ENCODE assay signal across 1 cellular context in the genomic region with DNA sequence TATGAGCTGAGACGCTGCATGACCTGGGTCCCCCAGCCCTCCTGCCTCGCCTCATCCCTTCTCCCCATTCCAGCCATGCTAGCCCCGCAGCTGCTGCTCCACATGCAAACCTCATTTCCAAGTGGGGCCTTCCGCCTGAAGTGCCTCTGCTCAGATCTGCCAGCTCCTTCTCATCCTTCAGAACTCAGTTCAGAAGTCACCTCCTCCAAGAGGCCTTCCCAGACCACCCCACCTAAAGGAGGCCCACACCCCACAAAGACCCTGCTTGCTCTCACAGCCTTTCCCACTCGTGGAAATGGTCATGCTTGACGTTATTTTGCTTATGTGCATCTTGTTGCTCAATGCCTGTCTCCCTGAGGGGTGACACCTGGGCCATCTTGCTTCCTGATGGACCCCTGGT.
TF ChIP-seq lines count a peak whose summit lies in the region.

No MANE protein-coding gene starts in this region.

TF ChIP-seq in H1, 55 proteins besides CTCF, POLR2A, EP300 and RAD21:
- TF ChIP-seq, protein P1, sequence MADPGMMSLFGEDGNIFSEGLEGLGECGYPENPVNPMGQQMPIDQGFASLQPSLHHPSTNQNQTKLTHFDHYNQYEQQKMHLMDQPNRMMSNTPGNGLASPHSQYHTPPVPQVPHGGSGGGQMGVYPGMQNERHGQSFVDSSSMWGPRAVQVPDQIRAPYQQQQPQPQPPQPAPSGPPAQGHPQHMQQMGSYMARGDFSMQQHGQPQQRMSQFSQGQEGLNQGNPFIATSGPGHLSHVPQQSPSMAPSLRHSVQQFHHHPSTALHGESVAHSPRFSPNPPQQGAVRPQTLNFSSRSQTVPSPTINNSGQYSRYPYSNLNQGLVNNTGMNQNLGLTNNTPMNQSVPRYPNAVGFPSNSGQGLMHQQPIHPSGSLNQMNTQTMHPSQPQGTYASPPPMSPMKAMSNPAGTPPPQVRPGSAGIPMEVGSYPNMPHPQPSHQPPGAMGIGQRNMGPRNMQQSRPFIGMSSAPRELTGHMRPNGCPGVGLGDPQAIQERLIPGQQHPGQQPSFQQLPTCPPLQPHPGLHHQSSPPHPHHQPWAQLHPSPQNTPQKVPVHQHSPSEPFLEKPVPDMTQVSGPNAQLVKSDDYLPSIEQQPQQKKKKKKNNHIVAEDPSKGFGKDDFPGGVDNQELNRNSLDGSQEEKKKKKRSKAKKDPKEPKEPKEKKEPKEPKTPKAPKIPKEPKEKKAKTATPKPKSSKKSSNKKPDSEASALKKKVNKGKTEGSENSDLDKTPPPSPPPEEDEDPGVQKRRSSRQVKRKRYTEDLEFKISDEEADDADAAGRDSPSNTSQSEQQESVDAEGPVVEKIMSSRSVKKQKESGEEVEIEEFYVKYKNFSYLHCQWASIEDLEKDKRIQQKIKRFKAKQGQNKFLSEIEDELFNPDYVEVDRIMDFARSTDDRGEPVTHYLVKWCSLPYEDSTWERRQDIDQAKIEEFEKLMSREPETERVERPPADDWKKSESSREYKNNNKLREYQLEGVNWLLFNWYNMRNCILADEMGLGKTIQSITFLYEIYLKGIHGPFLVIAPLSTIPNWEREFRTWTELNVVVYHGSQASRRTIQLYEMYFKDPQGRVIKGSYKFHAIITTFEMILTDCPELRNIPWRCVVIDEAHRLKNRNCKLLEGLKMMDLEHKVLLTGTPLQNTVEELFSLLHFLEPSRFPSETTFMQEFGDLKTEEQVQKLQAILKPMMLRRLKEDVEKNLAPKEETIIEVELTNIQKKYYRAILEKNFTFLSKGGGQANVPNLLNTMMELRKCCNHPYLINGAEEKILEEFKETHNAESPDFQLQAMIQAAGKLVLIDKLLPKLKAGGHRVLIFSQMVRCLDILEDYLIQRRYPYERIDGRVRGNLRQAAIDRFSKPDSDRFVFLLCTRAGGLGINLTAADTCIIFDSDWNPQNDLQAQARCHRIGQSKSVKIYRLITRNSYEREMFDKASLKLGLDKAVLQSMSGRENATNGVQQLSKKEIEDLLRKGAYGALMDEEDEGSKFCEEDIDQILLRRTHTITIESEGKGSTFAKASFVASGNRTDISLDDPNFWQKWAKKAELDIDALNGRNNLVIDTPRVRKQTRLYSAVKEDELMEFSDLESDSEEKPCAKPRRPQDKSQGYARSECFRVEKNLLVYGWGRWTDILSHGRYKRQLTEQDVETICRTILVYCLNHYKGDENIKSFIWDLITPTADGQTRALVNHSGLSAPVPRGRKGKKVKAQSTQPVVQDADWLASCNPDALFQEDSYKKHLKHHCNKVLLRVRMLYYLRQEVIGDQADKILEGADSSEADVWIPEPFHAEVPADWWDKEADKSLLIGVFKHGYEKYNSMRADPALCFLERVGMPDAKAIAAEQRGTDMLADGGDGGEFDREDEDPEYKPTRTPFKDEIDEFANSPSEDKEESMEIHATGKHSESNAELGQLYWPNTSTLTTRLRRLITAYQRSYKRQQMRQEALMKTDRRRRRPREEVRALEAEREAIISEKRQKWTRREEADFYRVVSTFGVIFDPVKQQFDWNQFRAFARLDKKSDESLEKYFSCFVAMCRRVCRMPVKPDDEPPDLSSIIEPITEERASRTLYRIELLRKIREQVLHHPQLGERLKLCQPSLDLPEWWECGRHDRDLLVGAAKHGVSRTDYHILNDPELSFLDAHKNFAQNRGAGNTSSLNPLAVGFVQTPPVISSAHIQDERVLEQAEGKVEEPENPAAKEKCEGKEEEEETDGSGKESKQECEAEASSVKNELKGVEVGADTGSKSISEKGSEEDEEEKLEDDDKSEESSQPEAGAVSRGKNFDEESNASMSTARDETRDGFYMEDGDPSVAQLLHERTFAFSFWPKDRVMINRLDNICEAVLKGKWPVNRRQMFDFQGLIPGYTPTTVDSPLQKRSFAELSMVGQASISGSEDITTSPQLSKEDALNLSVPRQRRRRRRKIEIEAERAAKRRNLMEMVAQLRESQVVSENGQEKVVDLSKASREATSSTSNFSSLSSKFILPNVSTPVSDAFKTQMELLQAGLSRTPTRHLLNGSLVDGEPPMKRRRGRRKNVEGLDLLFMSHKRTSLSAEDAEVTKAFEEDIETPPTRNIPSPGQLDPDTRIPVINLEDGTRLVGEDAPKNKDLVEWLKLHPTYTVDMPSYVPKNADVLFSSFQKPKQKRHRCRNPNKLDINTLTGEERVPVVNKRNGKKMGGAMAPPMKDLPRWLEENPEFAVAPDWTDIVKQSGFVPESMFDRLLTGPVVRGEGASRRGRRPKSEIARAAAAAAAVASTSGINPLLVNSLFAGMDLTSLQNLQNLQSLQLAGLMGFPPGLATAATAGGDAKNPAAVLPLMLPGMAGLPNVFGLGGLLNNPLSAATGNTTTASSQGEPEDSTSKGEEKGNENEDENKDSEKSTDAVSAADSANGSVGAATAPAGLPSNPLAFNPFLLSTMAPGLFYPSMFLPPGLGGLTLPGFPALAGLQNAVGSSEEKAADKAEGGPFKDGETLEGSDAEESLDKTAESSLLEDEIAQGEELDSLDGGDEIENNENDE (IDR thresholded peaks at IDR 0.05; ENCODE audit: insufficient replicate concordance, low read length), result no peak
- TF ChIP-seq SIX5 (IDR thresholded peaks at IDR 0.05; ENCODE audit: low read depth, low read length), result no peak
- no peak for TF ChIP-seq SP2 (IDR thresholded peaks at IDR 0.05; ENCODE audit: low read length)
- TF ChIP-seq SP4 (IDR thresholded peaks at IDR 0.05; ENCODE audit: low read length), result no peak
- no peak for TF ChIP-seq CBX8 (IDR thresholded peaks at IDR 0.05; ENCODE audit: borderline replicate concordance, low read depth, low read length)
- TF ChIP-seq SP1 (IDR thresholded peaks at IDR 0.05; ENCODE audit: low read depth, low read length), result no peak
- no peak for TF ChIP-seq BRCA1 (IDR thresholded peaks at IDR 0.05; ENCODE audit: low read depth, low read length)
- no peak for TF ChIP-seq PHF8 (conservative IDR thresholded peaks at IDR 0.05; ENCODE audit: low read depth, low read length)
